1 cellular context compared by ENCODE assay signal in genomic region chr1:154870117-154870571, GRCh38.
A peak's percentile ranks its signal among the peaks of the same experiment; 100 is the strongest.
TF ChIP-seq lines count a peak whose summit lies in the region.

Gene KCNN3, minus strand, starts transcription at chr1:154870281. Its CDS starts 317 bp downstream, at chr1:154869964.

TF ChIP-seq in H1, 55 proteins besides CTCF, POLR2A, EP300 and RAD21 (continued from another document):
- TF ChIP-seq MAX (IDR thresholded peaks at IDR 0.05) (no peak), YY1 (IDR thresholded peaks at IDR 0.05; ENCODE audit: low read depth, low read length) (no peak), SIRT6 (IDR thresholded peaks at IDR 0.05; ENCODE audit: low read length) (no peak), E2F6 (IDR thresholded peaks at IDR 0.05) (no peak), SP2 (IDR thresholded peaks at IDR 0.05; ENCODE audit: low read length) (no peak), RXRA (IDR thresholded peaks at IDR 0.05; ENCODE audit: insufficient read depth, low read depth, low read length) (no peak), POU5F1 (IDR thresholded peaks at IDR 0.05; ENCODE audit: low read depth, low read length) (no peak), KDM5A (IDR thresholded peaks at IDR 0.05; ENCODE audit: low read length) (no peak), EGR1 (IDR thresholded peaks at IDR 0.05; ENCODE audit: borderline replicate concordance, low read depth, low read length) (no peak), ZNF274 (IDR thresholded peaks at IDR 0.05; ENCODE audit: borderline replicate concordance, extremely low read depth, low read length) (no peak), HDAC6 (IDR thresholded peaks at IDR 0.05; ENCODE audit: low read depth, low read length) (no peak), TAF1 (IDR thresholded peaks at IDR 0.05; ENCODE audit: low read depth, low read length) (peak; percentile 68; the same call in 1 of the 2 replicates), KDM4A (IDR thresholded peaks at IDR 0.05; ENCODE audit: low read depth, low read length, severe bottlenecking) (peak; percentile 15), NANOG (IDR thresholded peaks at IDR 0.05; ENCODE audit: insufficient read depth, low read depth, low read length, poor library complexity, severe bottlenecking) (no peak), BACH1 (IDR thresholded peaks at IDR 0.05; ENCODE audit: low read length) (no peak), SAP30 (IDR thresholded peaks at IDR 0.05; ENCODE audit: insufficient read depth, insufficient replicate concordance, low read length) (no peak), TCF12 (IDR thresholded peaks at IDR 0.05; ENCODE audit: low read depth, low read length) (no peak), RNF2 (IDR thresholded peaks at IDR 0.05; ENCODE audit: borderline replicate concordance, low read depth, low read length, missing control alignments, poor library complexity, severe bottlenecking) (no peak), SUZ12 (IDR thresholded peaks at IDR 0.05; ENCODE audit: low read length) (no peak), CREB1 (IDR thresholded peaks at IDR 0.05) (peak; percentile 35; the same call in 1 of the 2 replicates), CHD1 (IDR thresholded peaks at IDR 0.05; ENCODE audit: low read depth, low read length) (no peak), USF2 (IDR thresholded peaks at IDR 0.05; ENCODE audit: low read length) (no peak), TBP (IDR thresholded peaks at IDR 0.05; ENCODE audit: low read depth, low read length) (peak; percentile 77), ASH2L (IDR thresholded peaks at IDR 0.05; ENCODE audit: low read length) (no peak), SP4 (IDR thresholded peaks at IDR 0.05; ENCODE audit: low read length) (no peak), JUN (IDR thresholded peaks at IDR 0.05; ENCODE audit: low read depth, low read length) (no peak), EZH2 (IDR thresholded peaks at IDR 0.05; ENCODE audit: low read depth, low read length, severe bottlenecking) (no peak), SIX5 (IDR thresholded peaks at IDR 0.05; ENCODE audit: low read depth, low read length) (peak; percentile 64), ATF2 (IDR thresholded peaks at IDR 0.05; ENCODE audit: low read length) (no peak), CHD2 (IDR thresholded peaks at IDR 0.05; ENCODE audit: low read length) (no peak), GABPA (IDR thresholded peaks at IDR 0.05; ENCODE audit: borderline replicate concordance, insufficient read depth, low read length) (no peak), BCL11A (IDR thresholded peaks at IDR 0.05; ENCODE audit: low read depth in 2 of 2, low read length in 2 of 2) (no peak), CHD7 (IDR thresholded peaks at IDR 0.05; ENCODE audit: insufficient replicate concordance, low read length) (no peak), SRF (IDR thresholded peaks at IDR 0.05; ENCODE audit: low read depth, low read length) (no peak), PHF8 (conservative IDR thresholded peaks at IDR 0.05; ENCODE audit: low read depth, low read length) (no peak), POLR2AphosphoS5 (IDR thresholded peaks at IDR 0.05; ENCODE audit: low read depth, low read length) (peak; percentile 85), NRF1 (IDR thresholded peaks at IDR 0.05; ENCODE audit: low read depth, low read length) (no peak), GTF2F1 (IDR thresholded peaks at IDR 0.05; ENCODE audit: borderline replicate concordance, low read depth, low read length) (no peak), ATF3 (IDR thresholded peaks at IDR 0.05; ENCODE audit: insufficient read depth, low read depth, low read length) (no peak), TAF7 (optimal IDR thresholded peaks at IDR 0.05; ENCODE audit: borderline replicate concordance, low read depth, low read length) (no peak), JUND (IDR thresholded peaks at IDR 0.05; ENCODE audit: low read length) (no peak), HDAC2 (IDR thresholded peaks at IDR 0.05; ENCODE audit: borderline replicate concordance in 1 of 2, low read depth in 2 of 2, low read length in 2 of 2) (no peak), SIN3A (conservative IDR thresholded peaks at IDR 0.05 in 1 of 2, IDR thresholded peaks at IDR 0.05 in 1 of 2; ENCODE audit: low read depth in 1 of 2, low read length in 2 of 2) (no peak)
